Comparison of ENCODE assay signal across 2 cellular contexts in genomic region chr18:3037423-3037915, GRCh38.
TF ChIP-seq lines count a peak whose summit lies in the region.

No MANE protein-coding gene starts in this region.

TF ChIP-seq in HCT116, 20 proteins besides CTCF, POLR2A, EP300 and RAD21:
- TF ChIP-seq TCF7L2 (IDR thresholded peaks at IDR 0.05; ENCODE audit: borderline replicate concordance, extremely low read depth, insufficient read depth, insufficient read length) (no peak), CBX3 (IDR thresholded peaks at IDR 0.05; ENCODE audit: low read depth) (no peak; the same call in 1 of the 2 replicates), EGR1 (IDR thresholded peaks at IDR 0.05; ENCODE audit: low read depth) (no peak), EZH2phosphoT487 (IDR thresholded peaks at IDR 0.05; ENCODE audit: borderline replicate concordance) (no peak), ZNF274 (IDR thresholded peaks at IDR 0.05; ENCODE audit: low read depth, low read length) (no peak), SRF (IDR thresholded peaks at IDR 0.05; ENCODE audit: low read depth) (no peak), ZFX (IDR thresholded peaks at IDR 0.05) (no peak), ATF3 (IDR thresholded peaks at IDR 0.05) (no peak), MAX (IDR thresholded peaks at IDR 0.05) (no peak), ZBTB33 (IDR thresholded peaks at IDR 0.05; ENCODE audit: extremely low read depth, insufficient replicate concordance, low read length) (no peak), POLR2AphosphoS5 (IDR thresholded peaks at IDR 0.05; ENCODE audit: low read depth, low read length) (no peak), JUND (IDR thresholded peaks at IDR 0.05) (peak; percentile 54; the same call in 1 of the 2 replicates), CEBPB (IDR thresholded peaks at IDR 0.05; ENCODE audit: low read depth) (peak; percentile 94), SIN3A (IDR thresholded peaks at IDR 0.05; ENCODE audit: low read depth) (no peak), FOSL1 (IDR thresholded peaks at IDR 0.05; ENCODE audit: low read depth) (peak; percentile 44), YY1 (IDR thresholded peaks at IDR 0.05; ENCODE audit: extremely low read depth, insufficient replicate concordance, low read depth, low read length) (no peak), REST (IDR thresholded peaks at IDR 0.05; ENCODE audit: low read depth) (no peak), SP1 (IDR thresholded peaks at IDR 0.05; ENCODE audit: low read depth) (peak; percentile 64), EZH2 (IDR thresholded peaks at IDR 0.05) (no peak), ELF1 (IDR thresholded peaks at IDR 0.05; ENCODE audit: borderline replicate concordance, low read depth) (peak; percentile 30; the same call in 1 of the 2 replicates)

TF ChIP-seq in GM12878, 131 proteins besides CTCF, POLR2A, EP300 and RAD21 (continues in another document):
- no peak for TF ChIP-seq BCLAF1 (IDR thresholded peaks at IDR 0.05)
- peak; percentile 85 for TF ChIP-seq EED (IDR thresholded peaks at IDR 0.05; ENCODE audit: low read depth)
- TF ChIP-seq SREBF1 (IDR thresholded peaks at IDR 0.05; ENCODE audit: low read length), result no peak
- peak; percentile 44; the same call in 1 of the 2 replicates for TF ChIP-seq TAF1 (IDR thresholded peaks at IDR 0.05; ENCODE audit: borderline replicate concordance, low read depth, low read length)
- TF ChIP-seq ZBTB4 (CRISPR knock-in tag; IDR thresholded peaks at IDR 0.05), result no peak
- peak; percentile 41 for TF ChIP-seq RELB (IDR thresholded peaks at IDR 0.05; ENCODE audit: low read depth)
- TF ChIP-seq MYC (IDR thresholded peaks at IDR 0.05; ENCODE audit: insufficient read depth, insufficient read length, insufficient replicate concordance, low read length, severe bottlenecking), result no peak
- TF ChIP-seq SMAD5 (IDR thresholded peaks at IDR 0.05; ENCODE audit: low read depth), result no peak
- TF ChIP-seq JUNB (IDR thresholded peaks at IDR 0.05), result no peak
- TF ChIP-seq FOS (IDR thresholded peaks at IDR 0.05; ENCODE audit: borderline replicate concordance, extremely low read depth, insufficient read length), result no peak
- TF ChIP-seq CBFB (IDR thresholded peaks at IDR 0.05; ENCODE audit: low read depth), result no peak
- no peak for TF ChIP-seq EZH2 (IDR thresholded peaks at IDR 0.05; ENCODE audit: borderline replicate concordance, control insufficient read depth, low read depth, low read length)
- no peak for TF ChIP-seq ZBTB11 (CRISPR knock-in tag; IDR thresholded peaks at IDR 0.05)
- peak; percentile 81; the same call in 1 of the 2 replicates for TF ChIP-seq MEF2A (IDR thresholded peaks at IDR 0.05; ENCODE audit: insufficient read depth, low read depth, low read length)
- no peak for TF ChIP-seq STAT1 (conservative IDR thresholded peaks at IDR 0.05)
- TF ChIP-seq CBX5 (IDR thresholded peaks at IDR 0.05; ENCODE audit: low read depth), result no peak
- peak; percentile 42 for TF ChIP-seq KLF5 (IDR thresholded peaks at IDR 0.05; ENCODE audit: partially characterized antibody)
- no peak for TF ChIP-seq PBX3 (IDR thresholded peaks at IDR 0.05; ENCODE audit: insufficient replicate concordance, low read depth, low read length)
- no peak for TF ChIP-seq BCL3 (IDR thresholded peaks at IDR 0.05; ENCODE audit: borderline replicate concordance, insufficient read depth, low read depth, low read length, poor library complexity, severe bottlenecking)
- no peak for TF ChIP-seq ESRRA (IDR thresholded peaks at IDR 0.05; ENCODE audit: low read length)
- TF ChIP-seq CBX3 (IDR thresholded peaks at IDR 0.05; ENCODE audit: borderline replicate concordance, low read depth), result no peak
- TF ChIP-seq POLR2AphosphoS5 (IDR thresholded peaks at IDR 0.05; ENCODE audit: low read length), result 0 out of 2 replicates have a peak, but pooled peaks have one; percentile 46
- no peak for TF ChIP-seq NBN (IDR thresholded peaks at IDR 0.05)
- TF ChIP-seq RFX5 (IDR thresholded peaks at IDR 0.05; ENCODE audit: low read depth, low read length), result no peak
- peak; percentile 49 for TF ChIP-seq IKZF1 (conservative IDR thresholded peaks at IDR 0.05)
- TF ChIP-seq PAX5 (IDR thresholded peaks at IDR 0.05; ENCODE audit: borderline replicate concordance, low read depth, low read length), result peak; percentile 44; the same call in 1 of the 2 replicates
- TF ChIP-seq POU2F2 (IDR thresholded peaks at IDR 0.05; ENCODE audit: borderline replicate concordance, low read depth, low read length), result peak; percentile 41; the same call in 1 of the 3 replicates
- no peak for TF ChIP-seq KDM1A (IDR thresholded peaks at IDR 0.05; ENCODE audit: borderline replicate concordance)
- no peak for TF ChIP-seq NRF1 (conservative IDR thresholded peaks at IDR 0.05; ENCODE audit: low read depth, low read length)
- TF ChIP-seq SP1 (IDR thresholded peaks at IDR 0.05; ENCODE audit: low read depth, low read length), result peak; percentile 34
- TF ChIP-seq ETV6 (conservative IDR thresholded peaks at IDR 0.05 in 1 of 2, IDR thresholded peaks at IDR 0.05 in 1 of 2; ENCODE audit: borderline replicate concordance in 1 of 2, low read depth in 1 of 2), result no peak
- TF ChIP-seq TCF7 (IDR thresholded peaks at IDR 0.05; ENCODE audit: borderline replicate concordance), result no peak
- peak; percentile 82; the same call in 1 of the 2 replicates for TF ChIP-seq FOXK2 (IDR thresholded peaks at IDR 0.05)
- TF ChIP-seq BHLHE40 (IDR thresholded peaks at IDR 0.05; ENCODE audit: borderline replicate concordance in 1 of 2, low read depth in 2 of 2, low read length in 1 of 2), result no peak
- 0 out of 2 replicates have a peak, but pooled peaks have one; percentile 48 for TF ChIP-seq CREB1 (IDR thresholded peaks at IDR 0.05; ENCODE audit: low read depth)
- no peak for TF ChIP-seq SREBF2 (IDR thresholded peaks at IDR 0.05; ENCODE audit: low read length)
- TF ChIP-seq RB1 (IDR thresholded peaks at IDR 0.05; ENCODE audit: borderline replicate concordance), result no peak
- no peak for TF ChIP-seq BRCA1 (IDR thresholded peaks at IDR 0.05; ENCODE audit: low read depth, low read length)
- 0 out of 4 replicates have a peak, but pooled peaks of 1 of the 2 experiments have one; percentile 46 for TF ChIP-seq SRF (IDR thresholded peaks at IDR 0.05; ENCODE audit: low read depth in 2 of 2, low read length in 2 of 2)
- peak; percentile 65 for TF ChIP-seq MEF2B (IDR thresholded peaks at IDR 0.05; ENCODE audit: partially characterized antibody, poor library complexity, severe bottlenecking)
- TF ChIP-seq RBBP5 (conservative IDR thresholded peaks at IDR 0.05), result no peak
- peak; percentile 82 to 88 for TF ChIP-seq IKZF2 (IDR thresholded peaks at IDR 0.05)
- TF ChIP-seq ATF7 (IDR thresholded peaks at IDR 0.05; ENCODE audit: low read depth), result peak; percentile 29; the same call in 1 of the 2 replicates
- TF ChIP-seq ATF3 (IDR thresholded peaks at IDR 0.05; ENCODE audit: borderline replicate concordance, extremely low read depth, low read depth, low read length), result no peak
- TF ChIP-seq SIN3A (IDR thresholded peaks at IDR 0.05; ENCODE audit: low read depth, low read length), result no peak
